Comparison of ENCODE assay signal across 17 cellular contexts in genomic region chr7:84780158-84781124, GRCh38.
"Had no signal": no experiment of that assay in that cellular context is flagged by ENCODE, and none has a peak within 500 bp of the region (broad histone marks: within the 10 kb centered on the region; RNA-seq: fewer than 3 reads in every experiment).

No MANE protein-coding gene starts in this region.

- H3K4me3 Mint-ChIP-seq: brain; central memory CD8-positive, alpha-beta T cell; naive B cell had no signal

- DNase-seq: activated CD4-positive, alpha-beta T cell treated with anti-CD3 and anti-CD28 coated beads, Interleukin-2, amount 50 U/mL, for 4 hours; activated naive CD4-positive, alpha-beta T cell; erythroblast; foreskin melanocyte; glutamatergic neuron; hippocampal formation; left colon; naive B cell; sigmoid colon; stimulated activated naive CD4-positive, alpha-beta T cell treated with Interleukin-2 at 50 U/mL for 16 hours; SW 1271 had no signal

- H3K27ac Mint-ChIP-seq: brain had no signal

- H3K4me1 Mint-ChIP-seq: central memory CD8-positive, alpha-beta T cell; naive B cell had no signal

- H3K9me3 Mint-ChIP-seq: naive B cell had no signal

- H3K27me3 Mint-ChIP-seq: brain; central memory CD8-positive, alpha-beta T cell; naive B cell had no signal

- H3K9me3 ChIP-seq: mucosa of descending colon, pancreas, sigmoid colon, tibial nerve had no signal

- H3K4me1 ChIP-seq: pancreas, tibial nerve had no signal

- H3K36me3 ChIP-seq: pancreas, sigmoid colon, tibial nerve had no signal

- H3K27ac ChIP-seq: coronary artery, pancreas, sigmoid colon, tibial nerve had no signal

- H3K4me3 ChIP-seq: coronary artery, mucosa of descending colon, pancreas, sigmoid colon, tibial nerve had no signal

- H3K36me3 Mint-ChIP-seq: naive B cell had no signal

- H3K27me3 ChIP-seq: pancreas, sigmoid colon, tibial nerve had no signal

- ATAC-seq: left colon, mucosa of descending colon, pancreas had no signal
